Comparison of ENCODE assay signal across 1 cellular context in genomic region chr19:45439569-45440258, GRCh38.
A peak's percentile ranks its signal among the peaks of the same experiment; 100 is the strongest.
TF ChIP-seq lines count a peak whose summit lies in the region.

No MANE protein-coding gene starts in this region.

TF ChIP-seq in SK-N-SH treated with all-trans-retinoic acid at 6 μM for 48 hours, 23 proteins besides CTCF, POLR2A, EP300 and RAD21 (continued from another document):
- TF ChIP-seq CREB5 (CRISPR knock-in tag; IDR thresholded peaks at IDR 0.05; ENCODE audit: low read depth): no peak
- TF ChIP-seq CSDC2 (CRISPR knock-in tag; IDR thresholded peaks at IDR 0.05): 0 out of 2 replicates have a peak, but pooled peaks have one; percentile 45
- no peak for TF ChIP-seq TOX (CRISPR knock-in tag; IDR thresholded peaks at IDR 0.05; ENCODE audit: borderline replicate concordance)
- no peak for TF ChIP-seq ARNTL (CRISPR knock-in tag; IDR thresholded peaks at IDR 0.05; ENCODE audit: borderline replicate concordance, low read depth)
- TF ChIP-seq ZNF70 (CRISPR knock-in tag; IDR thresholded peaks at IDR 0.05): no peak
- no peak for TF ChIP-seq SNAI2 (CRISPR knock-in tag; IDR thresholded peaks at IDR 0.05)
